In genomic region chr6:166109608-166110007, GRCh38 we compare ENCODE assay signal across 22 cellular contexts. TPM values are rescaled to one million over a fixed set of nuclear protein-coding genes. Genes with fewer than 3 reads are reported as not detected.
DNase-seq lines count a peak whose midpoint lies in the region; ATAC-seq and TF ChIP-seq lines count a peak whose summit lies in the region.
"Had no signal": no experiment of that assay in that cellular context is flagged by ENCODE, and none has a peak within 500 bp of the region (broad histone marks: within the 10 kb centered on the region; RNA-seq: fewer than 3 reads in every experiment).

No MANE protein-coding gene starts in this region.

- DNase-seq in smooth muscle cell (lab: John Stamatoyannopoulos, UW; ENCODE audit: unreplicated experiment) (no peak), progenitor cell of endocrine pancreas (ENCODE audit: low spot score, unreplicated experiment) (no peak), NCI-H1092 treated with DMSO at 0.1 percent for 48 hours (lab: John Stamatoyannopoulos, UW) (no peak), dermis blood vessel endothelial cell (no peak)
- DNase-seq: GF-D8, GOT3, IMR-90, NCI-H1436, NCI-H2081, NCI-H510A, NCI-H82, PC-9, SJCRH30, T-helper 17 cell had no signal

- H3K4me2 ChIP-seq in smooth muscle cell = no peak overlapping the region
- H3K4me2 ChIP-seq: PC-9 had no signal

- no peaks in the 10 kb centered on the region for H3K36me3 Mint-ChIP-seq in progenitor cell of endocrine pancreas (ENCODE audit: insufficient read depth)

- peak overlapping the region; percentile 4 for H3K27ac ChIP-seq in smooth muscle cell (ENCODE audit: low read depth)
- H3K27ac ChIP-seq: C4-2B, PC-9, SJCRH30 had no signal

- H3K9me3 ChIP-seq in smooth muscle cell (replicated peaks; ENCODE audit: low read depth) = no peaks in the 10 kb centered on the region
- H3K9me3 ChIP-seq: SJCRH30 had no signal

- no peaks in the 10 kb centered on the region for H3K36me3 ChIP-seq in smooth muscle cell (ENCODE audit: low read depth)
- H3K36me3 ChIP-seq: SJCRH30 had no signal

- H3K9me3 Mint-ChIP-seq in progenitor cell of endocrine pancreas (ENCODE audit: low read depth) = no peaks in the 10 kb centered on the region

- no peaks in the 10 kb centered on the region for H4K20me1 ChIP-seq in smooth muscle cell (ENCODE audit: low read depth)

- no peak overlapping the region for H2AFZ ChIP-seq in smooth muscle cell (ENCODE audit: low read depth)
- H2AFZ ChIP-seq: PC-9 had no signal

- H3K9ac ChIP-seq in smooth muscle cell (ENCODE audit: low read depth) = no peak overlapping the region

- peaks cover 4% of the 10 kb centered on the region for H3F3A ChIP-seq in smooth muscle cell (ENCODE audit: low read depth)

- H3K27me3 ChIP-seq in smooth muscle cell (ENCODE audit: low read depth) = no peaks in the 10 kb centered on the region
- H3K27me3 ChIP-seq: SJCRH30 had no signal

- 55% methylated on average over 2 of the region's 2 CpGs for WGBS in smooth muscle cell (ENCODE audit: low lambda C conversion rate)

- H3K4me1 ChIP-seq in smooth muscle cell (ENCODE audit: low read depth) = peaks cover 6% of the 10 kb centered on the region
- H3K4me1 ChIP-seq: SJCRH30 had no signal

- no peaks in the 10 kb centered on the region for H3K4me1 Mint-ChIP-seq in progenitor cell of endocrine pancreas (ENCODE audit: low read depth)

- H3K27ac Mint-ChIP-seq in progenitor cell of endocrine pancreas = no peak overlapping the region
- H3K27ac Mint-ChIP-seq: T-helper 17 cell had no signal

- no peak overlapping the region for H3K4me3 ChIP-seq in smooth muscle cell
- H3K4me3 ChIP-seq: PC-9, SJCRH30 had no signal

- no peaks in the 10 kb centered on the region for H3K79me2 ChIP-seq in smooth muscle cell (ENCODE audit: low read depth)

- TF ChIP-seq CTCF in smooth muscle cell (IDR thresholded peaks at IDR 0.05; ENCODE audit: borderline replicate concordance, insufficient read depth, poor library complexity, severe bottlenecking) (no peak), progenitor cell of endocrine pancreas (IDR thresholded peaks at IDR 0.05; ENCODE audit: unreplicated experiment) (no peak)

- ATAC-seq in GM18517 (IDR thresholded peaks at IDR 0.05; ENCODE audit: unreplicated experiment) (peak; percentile 55), GM21423 (IDR thresholded peaks at IDR 0.05; ENCODE audit: unreplicated experiment) (peak; percentile 50), HG02798 (IDR thresholded peaks at IDR 0.05; ENCODE audit: poor library complexity, unreplicated experiment) (peak; percentile 55)
- ATAC-seq: T-helper 17 cell had no signal

- H3K27me3 Mint-ChIP-seq in progenitor cell of endocrine pancreas = peaks cover 25% of the 10 kb centered on the region

- no peak overlapping the region for H3K4me3 Mint-ChIP-seq in progenitor cell of endocrine pancreas (ENCODE audit: low read depth)
- H3K4me3 Mint-ChIP-seq: T-helper 17 cell had no signal

RNA-seq across cellular contexts. Expression of gene TBXT, which starts 58.0 kb away (rescaled TPM):
- total RNA-seq in smooth muscle cell = not detected in 2 replicates
- polyA plus RNA-seq in smooth muscle cell = not detected in 2 replicates
- not detected in 2 replicates for total RNA-seq in progenitor cell of endocrine pancreas
- not detected in 2 replicates for total RNA-seq in dermis blood vessel endothelial cell
- total RNA-seq: A673, Daoy, HT1080, IMR-90, LHCN-M2, PC-9, T-helper 17 cell had no signal
- polyA plus RNA-seq: IMR-90 had no signal
